Comparison of ENCODE assay signal across 4 cellular contexts in genomic region chr15:95662638-95663037, GRCh38.
"Had no signal": no experiment of that assay in that cellular context is flagged by ENCODE, and none has a peak within 500 bp of the region (broad histone marks: within the 10 kb centered on the region; RNA-seq: fewer than 3 reads in every experiment).

No MANE protein-coding gene starts in this region.

- H3K27ac Mint-ChIP-seq: GM23338, H9 had no signal

- H3K4me3 ChIP-seq: GM23338, K562 had no signal

- H3K9me3 Mint-ChIP-seq: GM23338, H9 had no signal

- H3K4me2 ChIP-seq: GM23338 had no signal

- H3K4me3 Mint-ChIP-seq: GM23338, H9 had no signal

- DNase-seq: H9, HCEC 1CT had no signal

- ATAC-seq: GM23338, K562 had no signal

- H2AFZ ChIP-seq: GM23338 had no signal
